In the genomic region with DNA sequence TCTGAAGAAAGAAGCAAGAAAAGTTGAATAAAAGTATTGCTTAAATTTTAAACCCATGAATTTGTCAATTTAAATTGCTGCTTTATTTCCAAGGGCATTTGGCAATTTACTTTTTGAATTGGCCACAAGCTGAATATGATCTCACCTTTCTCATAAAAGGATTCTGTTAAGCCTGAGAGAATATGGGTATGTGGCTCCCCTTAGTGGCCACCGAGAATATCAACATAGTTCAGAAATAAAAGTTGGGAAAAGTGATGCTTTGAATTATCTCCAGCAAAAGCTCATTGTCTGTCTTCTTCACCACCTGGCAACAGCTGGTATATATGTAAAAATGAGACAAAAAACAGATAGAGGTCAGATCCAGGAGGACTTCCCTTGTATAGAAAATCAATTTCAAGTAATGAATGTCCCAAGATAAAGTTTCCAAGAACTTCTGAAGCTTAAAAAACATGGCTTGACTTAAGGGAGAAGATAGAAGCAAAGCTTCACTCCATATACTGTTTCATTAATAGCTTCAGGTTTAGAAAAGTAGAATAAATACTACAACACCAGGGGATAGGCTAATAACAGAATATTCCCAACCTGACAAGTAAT, we compare ENCODE assay signal across 9 cellular contexts.
DNase-seq lines count a peak whose midpoint lies in the region; ATAC-seq and TF ChIP-seq lines count a peak whose summit lies in the region.
"Had no signal": no experiment of that assay in that cellular context is flagged by ENCODE, and none has a peak within 500 bp of the region (broad histone marks: within the 10 kb centered on the region; RNA-seq: fewer than 3 reads in every experiment).

No MANE protein-coding gene starts in this region.

- CTCF ChIA-PET in activated CD4-positive, alpha-beta memory T cell treated with anti-CD3 and anti-CD28 coated beads for 36 hours (lab: Charles Lee), result interaction anchor here (0.6 to 1.5 kb wide), 4 partner anchors 9 to 1855 kb away, joined by 3 to 4 read pairs (median 3); no protein-coding TSS in a partner anchor

- H3K4me1 Mint-ChIP-seq in activated CD4-positive, alpha-beta memory T cell treated with anti-CD3 and anti-CD28 coated beads for 36 hours (ENCODE audit: low read depth), result no peaks in the 10 kb centered on the region

- POLR2A ChIA-PET in activated CD4-positive, alpha-beta memory T cell treated with anti-CD3 and anti-CD28 coated beads for 36 hours (lab: Charles Lee), result no interaction called here

- TF ChIP-seq CTCF in esophagus squamous epithelium (IDR thresholded peaks at IDR 0.05), result peak in 5 of 6 experiments; percentile 21 to 71 (median 46)
- peak; percentile 58 for TF ChIP-seq CTCF in psoas muscle (IDR thresholded peaks at IDR 0.05)

- H3K9me3 ChIP-seq in esophagus squamous epithelium (no peaks in the 10 kb centered on the region), psoas muscle (no peaks in the 10 kb centered on the region)

- no peak overlapping the region for H3K4me3 Mint-ChIP-seq in activated CD4-positive, alpha-beta memory T cell treated with anti-CD3 and anti-CD28 coated beads for 36 hours
- H3K4me3 Mint-ChIP-seq: T-helper 1 cell treated with Interleukin-12 subunit alpha and Interleukin-12 subunit beta and Interleukin-4 antibody, amounts not matched to agents 30 μg/mL and 1 μg/mL, for 36 hours had no signal

- H3K4me3 ChIP-seq in esophagus squamous epithelium (no peak overlapping the region), psoas muscle (no peak overlapping the region)

- no peaks in the 10 kb centered on the region for H3K27me3 Mint-ChIP-seq in activated CD4-positive, alpha-beta memory T cell treated with anti-CD3 and anti-CD28 coated beads for 36 hours

- H3K27me3 ChIP-seq in esophagus squamous epithelium (no peaks in the 10 kb centered on the region), psoas muscle (ENCODE audit: insufficient read depth in 3 of 3, low read length in 2 of 3) (no peaks in the 10 kb centered on the region)

- DNase-seq in Caki2 (ENCODE audit: low read depth), result peak; percentile 25
- peak; percentile 13 for DNase-seq in RPMI8226
- DNase-seq in esophagus squamous epithelium (lab: John Stamatoyannopoulos, UW), result no peak
- DNase-seq in psoas muscle, result no peak
- no peak for DNase-seq in activated CD4-positive, alpha-beta memory T cell treated with anti-CD3 and anti-CD28 coated beads for 36 hours

- H3K27ac ChIP-seq in esophagus squamous epithelium, result no peak overlapping the region
- H3K27ac ChIP-seq in psoas muscle, result no peak overlapping the region

- no peak overlapping the region for H3K27ac Mint-ChIP-seq in activated CD4-positive, alpha-beta memory T cell treated with anti-CD3 and anti-CD28 coated beads for 36 hours
- H3K27ac Mint-ChIP-seq: T-helper 1 cell treated with Interleukin-12 subunit alpha and Interleukin-12 subunit beta and Interleukin-4 antibody, amounts not matched to agents 30 μg/mL and 1 μg/mL, for 36 hours had no signal

- TF ChIP-seq POLR2A in esophagus squamous epithelium (IDR thresholded peaks at IDR 0.05), result no peak

- no peaks in the 10 kb centered on the region for H3K36me3 ChIP-seq in esophagus squamous epithelium
- H3K36me3 ChIP-seq in psoas muscle (ENCODE audit: insufficient read depth in 1 of 2, low read depth in 1 of 2), result no peaks in the 10 kb centered on the region

- no peaks in the 10 kb centered on the region for H3K36me3 Mint-ChIP-seq in activated CD4-positive, alpha-beta memory T cell treated with anti-CD3 and anti-CD28 coated beads for 36 hours

- in situ Hi-C loops in Caki2 (cut with HindIII; ENCODE audit: low pct_unique_long_range_greater_than_20kb, low sequenced_read_pairs), result no loop called here

- no peaks in the 10 kb centered on the region for H3K4me1 ChIP-seq in esophagus squamous epithelium
- no peaks in the 10 kb centered on the region for H3K4me1 ChIP-seq in psoas muscle

- 0% methylated on average over 1 of the region's 1 CpG for WGBS in esophagus squamous epithelium, 2 donors
- WGBS in psoas muscle, 3 donors, result 0% methylated on average over 1 of the region's 1 CpG

- ATAC-seq in GM18870 (IDR thresholded peaks at IDR 0.05; ENCODE audit: unreplicated experiment) (peak; percentile 74), HG03432 (IDR thresholded peaks at IDR 0.05; ENCODE audit: unreplicated experiment) (peak; percentile 79), psoas muscle (no peak), GM19328 (IDR thresholded peaks at IDR 0.05; ENCODE audit: unreplicated experiment) (no peak)

- intact Hi-C loops in esophagus squamous epithelium (cut with DNase I), result no loop called here
- intact Hi-C loops in psoas muscle (cut with DNase I), result loop anchor here in 1 of 2 donors (2.0 kb wide), 1 partner anchor 212 kb away; no protein-coding TSS in a partner anchor
- intact Hi-C loops in activated CD4-positive, alpha-beta memory T cell treated with anti-CD3 and anti-CD28 coated beads for 36 hours (cut with micrococcal nuclease), result loop anchor here (1.0 kb wide), 1 partner anchor 212 kb away; no protein-coding TSS in a partner anchor

- H3K9me3 Mint-ChIP-seq in activated CD4-positive, alpha-beta memory T cell treated with anti-CD3 and anti-CD28 coated beads for 36 hours, result no peaks in the 10 kb centered on the region
- H3K9me3 Mint-ChIP-seq: T-helper 1 cell treated with Interleukin-12 subunit alpha and Interleukin-12 subunit beta and Interleukin-4 antibody, amounts not matched to agents 30 μg/mL and 1 μg/mL, for 36 hours had no signal

Comparison
In these comparisons a context has a peak if more than half of its experiments do, and no peak if none do; other contexts are left out.
1. DNase-seq: peak in Caki2 (single experiment) and RPMI8226 (single experiment); none in esophagus squamous epithelium (single experiment), psoas muscle (0 of 2) and activated CD4-positive, alpha-beta memory T cell treated with anti-CD3 and anti-CD28 coated beads for 36 hours (single experiment).
2. ATAC-seq: peak in GM18870 (single experiment) and HG03432 (single experiment); none in psoas muscle (0 of 4) and GM19328 (single experiment).